11 cellular contexts compared by ENCODE assay signal in the genomic region with DNA sequence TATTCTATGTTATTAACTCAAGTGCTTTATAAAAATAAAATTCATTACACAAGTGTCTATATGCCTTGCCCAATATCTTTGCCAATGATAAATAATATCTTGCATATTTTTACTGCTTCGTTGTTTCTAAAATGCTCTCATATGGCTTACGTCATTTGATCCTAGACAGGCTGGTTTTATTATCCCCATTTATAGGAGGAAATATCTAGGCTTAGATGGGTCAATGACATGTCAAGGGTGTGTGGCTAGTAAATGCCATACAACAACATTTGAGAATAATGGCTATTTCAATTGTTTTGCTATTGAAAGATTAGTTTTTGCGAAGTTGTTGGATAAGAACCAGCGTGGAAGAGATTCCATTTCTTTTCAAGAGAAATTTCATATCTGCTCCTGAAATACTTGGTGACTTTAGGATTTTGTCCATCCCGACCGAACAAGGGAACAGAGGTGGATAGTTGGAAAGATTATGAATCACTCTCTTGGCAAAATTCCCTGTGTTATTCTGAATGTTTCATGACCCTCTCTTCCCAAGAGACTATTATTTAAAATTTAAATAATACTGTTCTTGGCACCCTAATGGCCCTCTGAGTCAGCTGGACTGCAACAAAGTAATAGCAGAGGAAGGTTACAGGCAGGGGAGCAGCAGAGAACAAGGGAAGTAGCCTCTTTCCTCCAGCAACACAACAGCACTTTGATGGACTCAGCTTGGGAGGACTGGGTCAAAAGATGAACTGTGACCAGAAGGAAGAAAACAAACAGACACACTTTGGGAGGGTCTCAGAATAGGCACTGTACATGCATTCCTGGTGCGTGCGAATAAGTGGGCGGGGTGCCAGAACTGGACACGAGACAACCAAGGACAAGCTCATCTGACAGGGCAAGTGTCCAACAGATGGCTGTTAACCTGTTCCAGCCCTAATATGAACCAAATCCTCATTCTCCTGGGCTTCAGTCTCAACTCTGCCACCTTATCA.
DNase-seq lines count a peak whose midpoint lies in the region; ATAC-seq, FAIRE-seq and TF ChIP-seq lines count a peak whose summit lies in the region.
"Had no signal": no experiment of that assay in that cellular context is flagged by ENCODE, and none has a peak within 500 bp of the region (broad histone marks: within the 10 kb centered on the region; RNA-seq: fewer than 3 reads in every experiment).

No MANE protein-coding gene starts in this region.

- no peak overlapping the region for H3K4me3 ChIP-seq in MG63
- no peak overlapping the region for H3K4me3 ChIP-seq in mucosa of descending colon
- H3K4me3 ChIP-seq: BLaER1 treated with 17β-estradiol and CSF1 and Interleukin-3, amounts not matched to agents 10 nM and 100 nM had no signal

- DNase-seq in A172 (ENCODE audit: low spot score): peak; percentile 80
- peak; percentile 77 for DNase-seq in MG63
- DNase-seq in mucosa of descending colon: peak; percentile 74 to 84 (median 79)
- DNase-seq in stimulated activated naive CD4-positive, alpha-beta T cell (lab: John Stamatoyannopoulos, UW): no peak
- DNase-seq in activated T-helper 1 cell treated with anti-CD3 and anti-CD28 coated beads, Interleukin-12 subunit alpha, Interleukin-12 subunit beta, Interleukin-2, Interleukin-4 antibody, amounts not matched to agents 30 ng/mL and 10 ng/mL and 1 ng/mL, durations not matched to agents 14 hours and 24 hours and 36 hours (ENCODE audit: low spot score): no peak
- no peak for DNase-seq in SIG-M5 treated with dmso at 0.1 percent for 504 hours (lab: John Stamatoyannopoulos, UW; ENCODE audit: unreplicated experiment)
- DNase-seq: activated CD4-positive, alpha-beta memory T cell treated with anti-CD3 and anti-CD28 coated beads, Interleukin-2, amount 10 ng/mL, durations not matched to agents 7 days and 5 days had no signal

- FAIRE-seq in endometrium (lab: Jason Lieb, UNC): peak; percentile 81
- FAIRE-seq: frontal cortex had no signal

- H3K4me1 Mint-ChIP-seq in activated T-helper 1 cell treated with anti-CD3 and anti-CD28 coated beads, Interleukin-12 subunit alpha, Interleukin-12 subunit beta, Interleukin-2, Interleukin-4 antibody, amounts not matched to agents 30 ng/mL and 10 ng/mL and 1 ng/mL, durations not matched to agents 14 hours and 24 hours and 36 hours (ENCODE audit: low read depth): no peaks in the 10 kb centered on the region
- H3K4me1 Mint-ChIP-seq: activated CD4-positive, alpha-beta memory T cell treated with anti-CD3 and anti-CD28 coated beads, Interleukin-2, amount 10 ng/mL, durations not matched to agents 7 days and 5 days had no signal

- H3K27me3 Mint-ChIP-seq in activated T-helper 1 cell treated with anti-CD3 and anti-CD28 coated beads, Interleukin-12 subunit alpha, Interleukin-12 subunit beta, Interleukin-2, Interleukin-4 antibody, amounts not matched to agents 30 ng/mL and 10 ng/mL and 1 ng/mL, durations not matched to agents 14 hours and 24 hours and 36 hours (ENCODE audit: insufficient read depth): no peaks in the 10 kb centered on the region

- H3K27me3 ChIP-seq in MG63: no peaks in the 10 kb centered on the region
- H3K27me3 ChIP-seq: BLaER1 treated with 17β-estradiol and CSF1 and Interleukin-3, amounts not matched to agents 10 nM and 100 nM had no signal

- H3K27ac Mint-ChIP-seq in activated T-helper 1 cell treated with anti-CD3 and anti-CD28 coated beads, Interleukin-12 subunit alpha, Interleukin-12 subunit beta, Interleukin-2, Interleukin-4 antibody, amounts not matched to agents 30 ng/mL and 10 ng/mL and 1 ng/mL, durations not matched to agents 14 hours and 24 hours and 36 hours: no peak overlapping the region
- H3K27ac Mint-ChIP-seq: activated CD4-positive, alpha-beta memory T cell treated with anti-CD3 and anti-CD28 coated beads, Interleukin-2, amount 10 ng/mL, durations not matched to agents 7 days and 5 days had no signal

- intact Hi-C loops in mucosa of descending colon (cut with DNase I, micrococcal nuclease): no loop called here
- intact Hi-C loops in activated T-helper 1 cell treated with anti-CD3 and anti-CD28 coated beads, Interleukin-12 subunit alpha, Interleukin-12 subunit beta, Interleukin-2, Interleukin-4 antibody, amounts not matched to agents 30 ng/mL and 10 ng/mL and 1 ng/mL, durations not matched to agents 14 hours and 24 hours and 36 hours (cut with micrococcal nuclease): no loop called here

- H3K9me3 ChIP-seq in MG63: peaks cover 12% of the 10 kb centered on the region
- no peaks in the 10 kb centered on the region for H3K9me3 ChIP-seq in mucosa of descending colon
- H3K9me3 ChIP-seq: BLaER1 treated with 17β-estradiol and CSF1 and Interleukin-3, amounts not matched to agents 10 nM and 100 nM had no signal

- ATAC-seq in mucosa of descending colon (peak; percentile 76), GM21367 (IDR thresholded peaks at IDR 0.05; ENCODE audit: unreplicated experiment) (no peak)

- H3K4me1 ChIP-seq in mucosa of descending colon (ENCODE audit: low read depth): peaks cover 22% of the 10 kb centered on the region

- H3K4me3 Mint-ChIP-seq in activated T-helper 1 cell treated with anti-CD3 and anti-CD28 coated beads, Interleukin-12 subunit alpha, Interleukin-12 subunit beta, Interleukin-2, Interleukin-4 antibody, amounts not matched to agents 30 ng/mL and 10 ng/mL and 1 ng/mL, durations not matched to agents 14 hours and 24 hours and 36 hours: no peak overlapping the region
- H3K4me3 Mint-ChIP-seq: activated CD4-positive, alpha-beta memory T cell treated with anti-CD3 and anti-CD28 coated beads, Interleukin-2, amount 10 ng/mL, durations not matched to agents 7 days and 5 days had no signal

- H3K36me3 ChIP-seq in MG63 (no peaks in the 10 kb centered on the region), mucosa of descending colon (ENCODE audit: low read depth) (no peaks in the 10 kb centered on the region)
- H3K36me3 ChIP-seq: BLaER1 treated with 17β-estradiol and CSF1 and Interleukin-3, amounts not matched to agents 10 nM and 100 nM had no signal

- H3K36me3 Mint-ChIP-seq in activated T-helper 1 cell treated with anti-CD3 and anti-CD28 coated beads, Interleukin-12 subunit alpha, Interleukin-12 subunit beta, Interleukin-2, Interleukin-4 antibody, amounts not matched to agents 30 ng/mL and 10 ng/mL and 1 ng/mL, durations not matched to agents 14 hours and 24 hours and 36 hours (ENCODE audit: low read depth): peaks cover 4% of the 10 kb centered on the region

- TF ChIP-seq CTCF in mucosa of descending colon (IDR thresholded peaks at IDR 0.05): no peak

- H3K9me3 Mint-ChIP-seq in activated T-helper 1 cell treated with anti-CD3 and anti-CD28 coated beads, Interleukin-12 subunit alpha, Interleukin-12 subunit beta, Interleukin-2, Interleukin-4 antibody, amounts not matched to agents 30 ng/mL and 10 ng/mL and 1 ng/mL, durations not matched to agents 14 hours and 24 hours and 36 hours: no peaks in the 10 kb centered on the region
- H3K9me3 Mint-ChIP-seq: activated CD4-positive, alpha-beta memory T cell treated with anti-CD3 and anti-CD28 coated beads, Interleukin-2, amount 10 ng/mL, durations not matched to agents 7 days and 5 days had no signal

Comparison
In these comparisons a context has a peak if more than half of its experiments do, and no peak if none do; other contexts are left out.
1. DNase-seq: peak in A172 (single experiment), MG63 (single experiment) and mucosa of descending colon (3 of 3); none in stimulated activated naive CD4-positive, alpha-beta T cell (0 of 6), activated T-helper 1 cell treated with anti-CD3 and anti-CD28 coated beads, Interleukin-12 subunit alpha, Interleukin-12 subunit beta, Interleukin-2, Interleukin-4 antibody, amounts not matched to agents 30 ng/mL and 10 ng/mL and 1 ng/mL, durations not matched to agents 14 hours and 24 hours and 36 hours (single experiment) and SIG-M5 treated with dmso at 0.1 percent for 504 hours (single experiment).